10 cellular contexts compared by ENCODE assay signal in the genomic region with DNA sequence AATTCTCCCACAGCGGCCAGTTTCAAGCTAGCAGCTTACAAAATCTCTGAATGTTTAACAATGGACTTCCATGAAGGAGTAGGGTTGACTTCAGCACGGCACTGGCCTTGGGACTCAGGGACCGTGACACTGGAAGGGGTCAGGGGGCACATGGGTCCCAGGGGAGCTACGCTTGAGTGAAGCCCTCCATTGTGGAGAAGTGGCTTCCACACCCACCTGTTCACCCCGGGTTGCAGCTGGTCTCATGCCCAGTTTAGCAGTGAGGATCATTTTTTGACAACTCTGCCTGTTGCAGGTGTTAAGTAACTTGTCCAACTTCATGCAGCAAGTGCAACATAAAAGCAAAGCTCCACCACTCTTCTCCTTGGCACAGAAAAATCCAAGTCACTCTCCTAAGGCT.
DNase-seq lines count a peak whose midpoint lies in the region; ATAC-seq and TF ChIP-seq lines count a peak whose summit lies in the region.
"Had no signal": no experiment of that assay in that cellular context is flagged by ENCODE, and none has a peak within 500 bp of the region (broad histone marks: within the 10 kb centered on the region; RNA-seq: fewer than 3 reads in every experiment).

No MANE protein-coding gene starts in this region.

- peak overlapping the region; percentile 69 for H3K4me2 ChIP-seq in PC-9

- POLR2A ChIA-PET in PC-9 (lab: Charles Lee; ENCODE audit: unreplicated experiment), result no interaction called here

- TF ChIP-seq CTCF in Calu3 (IDR thresholded peaks at IDR 0.05; ENCODE audit: unreplicated experiment) (no peak), PC-9 (conservative IDR thresholded peaks at IDR 0.05) (no peak), esophagus squamous epithelium (IDR thresholded peaks at IDR 0.05) (no peak)

- no peaks in the 10 kb centered on the region for H3K9me3 ChIP-seq in PC-9 (ENCODE audit: insufficient read depth, low read depth)
- no peaks in the 10 kb centered on the region for H3K9me3 ChIP-seq in esophagus squamous epithelium

- H3K4me1 ChIP-seq in PC-9 (replicated peaks; ENCODE audit: insufficient read depth), result no peaks in the 10 kb centered on the region; the same call in 1 of the 2 replicates
- H3K4me1 ChIP-seq in esophagus squamous epithelium, result peaks cover 0 to 12% (median 0%) of the 10 kb centered on the region in 3 donors
- no peaks in the 10 kb centered on the region for H3K4me1 ChIP-seq in rectal smooth muscle tissue (ENCODE audit: control insufficient read depth, insufficient read depth, low read length)

- no peak overlapping the region for H2AFZ ChIP-seq in PC-9

- H3K36me3 ChIP-seq in PC-9 (ENCODE audit: low read depth), result no peaks in the 10 kb centered on the region
- H3K36me3 ChIP-seq in esophagus squamous epithelium, result no peaks in the 10 kb centered on the region
- no peaks in the 10 kb centered on the region for H3K36me3 ChIP-seq in rectal smooth muscle tissue (ENCODE audit: control insufficient read depth, insufficient read depth, low read length)

- H3K27ac Mint-ChIP-seq in Calu3 (ENCODE audit: unreplicated experiment), result peak overlapping the region; percentile 74

- CTCF ChIA-PET in Calu3 (lab: Charles Lee), result no interaction called here
- CTCF ChIA-PET in PC-9 (lab: Charles Lee), result no interaction called here

- DNase-seq in Calu3 (no peak), PC-9 (no peak), esophagus squamous epithelium (lab: John Stamatoyannopoulos, UW) (no peak), DMS 273 (lab: John Stamatoyannopoulos, UW; ENCODE audit: unreplicated experiment) (no peak), COR-L47 (lab: John Stamatoyannopoulos, UW) (no peak)
- DNase-seq in stimulated activated naive CD4-positive, alpha-beta T cell treated with Interleukin-2 at 50 U/mL for 16 hours (lab: John Stamatoyannopoulos, UW), result no peak
- DNase-seq: stimulated activated CD4-positive, alpha-beta T cell treated with anti-CD3 and anti-CD28 coated beads, Interleukin-1b, Interleukin-23, amount 100 ng/mL, for 48 hours had no signal

- H3K9ac ChIP-seq in rectal smooth muscle tissue (ENCODE audit: low read length), result no peak overlapping the region

- H3K27ac ChIP-seq in PC-9 (no peak overlapping the region), esophagus squamous epithelium (no peak overlapping the region), rectal smooth muscle tissue (ENCODE audit: low read depth, low read length) (no peak overlapping the region)

- no peak overlapping the region; the same call in 1 of the 2 replicates for H3K4me3 ChIP-seq in PC-9
- H3K4me3 ChIP-seq in esophagus squamous epithelium, result peak overlapping the region; percentile 15 to 60 (median 34)
- peak overlapping the region; percentile 47 for H3K4me3 ChIP-seq in rectal smooth muscle tissue (ENCODE audit: low read length)
- H3K4me3 ChIP-seq: lung had no signal

- no peaks in the 10 kb centered on the region for H3K9me2 ChIP-seq in PC-9 (ENCODE audit: insufficient read depth)

- peak overlapping the region; percentile 71 for H3K4me3 Mint-ChIP-seq in Calu3 (ENCODE audit: low read depth, unreplicated experiment)

- peaks cover 24% of the 10 kb centered on the region for H3K4me1 Mint-ChIP-seq in Calu3 (ENCODE audit: low read depth, unreplicated experiment)

- H3K79me2 ChIP-seq in PC-9 (ENCODE audit: low read depth), result no peaks in the 10 kb centered on the region

- no peaks in the 10 kb centered on the region for H3K27me3 Mint-ChIP-seq in Calu3 (ENCODE audit: unreplicated experiment)

- no peaks in the 10 kb centered on the region for H4K20me1 ChIP-seq in PC-9 (ENCODE audit: insufficient read depth)

- WGBS in esophagus squamous epithelium, 2 donors, result 67 to 73% methylated on average over 1 to 3 of the region's 5 CpGs

- peaks cover 6% of the 10 kb centered on the region for H3K36me3 Mint-ChIP-seq in Calu3 (ENCODE audit: insufficient read depth, unreplicated experiment)

- H3F3A ChIP-seq in PC-9 (ENCODE audit: insufficient read depth, low read depth), result no peaks in the 10 kb centered on the region

- H3K27me3 ChIP-seq in PC-9 (ENCODE audit: insufficient read depth, low read depth) (peaks cover 40% of the 10 kb centered on the region), esophagus squamous epithelium (no peaks in the 10 kb centered on the region), rectal smooth muscle tissue (ENCODE audit: control insufficient read depth, insufficient read depth, low read length) (no peaks in the 10 kb centered on the region)

- peaks cover 3% of the 10 kb centered on the region for H3K9me3 Mint-ChIP-seq in Calu3 (ENCODE audit: low read depth, unreplicated experiment)

- BruUV-seq in Calu3 (replicated peaks; lab: Mats Ljungman, UMichigan) (no TSS peak), PC-9 (replicated peaks; lab: Mats Ljungman, UMichigan) (no TSS peak)

- no peak for ATAC-seq in HG03097 (IDR thresholded peaks at IDR 0.05; ENCODE audit: low FRiP score, unreplicated experiment)

- intact Hi-C loops in Calu3 (cut with micrococcal nuclease; ENCODE audit: unreplicated experiment) (no loop called here), PC-9 (cut with micrococcal nuclease; ENCODE audit: unreplicated experiment) (no loop called here), esophagus squamous epithelium (cut with DNase I) (no loop called here)

- no peak for TF ChIP-seq POLR2A in esophagus squamous epithelium (IDR thresholded peaks at IDR 0.05)
